ENCODE assay signal across 8 cellular contexts in genomic region chr17:43779145-43780125, GRCh38. TPM values are rescaled to one million over a fixed set of nuclear protein-coding genes. Genes with fewer than 3 reads are reported as not detected.
DNase-seq lines count a peak whose midpoint lies in the region; ATAC-seq, FAIRE-seq and TF ChIP-seq lines count a peak whose summit lies in the region.

No MANE protein-coding gene starts in this region.

- H3K9ac ChIP-seq in GM12878 (ENCODE audit: control insufficient read depth, insufficient read depth, low read length) (peak overlapping the region; percentile 73; the same call in 1 of the 2 replicates), stomach smooth muscle (ENCODE audit: low read length in 2 of 2) (peak overlapping the region; percentile 78 to 80)

- no peaks in the 10 kb centered on the region for H3K9me3 ChIP-seq in GM12878 (replicated peaks; ENCODE audit: control insufficient read depth, insufficient read depth, low read length)
- no peaks in the 10 kb centered on the region for H3K9me3 ChIP-seq in stomach smooth muscle (ENCODE audit: control insufficient read depth in 2 of 2, low read length in 2 of 2)

- TF ChIP-seq EP300 in GM12878 (IDR thresholded peaks at IDR 0.05; ENCODE audit: borderline replicate concordance in 1 of 2, control insufficient read depth in 1 of 2, low read depth in 2 of 2, low read length in 2 of 2): no peak

- H3K27me3 ChIP-seq in GM12878 (replicated peaks in 1 of 2; ENCODE audit: control insufficient read depth in 2 of 2, insufficient read depth in 2 of 2, low read length in 1 of 2) (peaks cover 5 to 12% of the 10 kb centered on the region in 2 experiments; a peak in 2 of 4 replicates), kidney epithelial cell (ENCODE audit: control insufficient read depth, insufficient read depth, low read length) (no peaks in the 10 kb centered on the region), stomach smooth muscle (ENCODE audit: control insufficient read depth in 1 of 2, insufficient read depth in 2 of 2, low read length in 2 of 2) (no peaks in the 10 kb centered on the region)

- in situ Hi-C loops in GM12878 (cut with MboI): no loop called here

- peak in 1 of 3 experiments; percentile 3; a peak in 1 of 6 replicates for TF ChIP-seq CTCF in GM12878 (IDR thresholded peaks at IDR 0.05 in 2 of 3, conservative IDR thresholded peaks at IDR 0.05 in 1 of 3; ENCODE audit: control insufficient read depth in 2 of 3, extremely low read depth in 1 of 3, insufficient read depth in 1 of 3, low read depth in 3 of 3, low read length in 3 of 3)
- TF ChIP-seq CTCF in kidney epithelial cell (IDR thresholded peaks at IDR 0.05; ENCODE audit: insufficient read depth, low read length, poor library complexity, severe bottlenecking): peak; percentile 29

- H3K36me3 ChIP-seq in GM12878 (ENCODE audit: control insufficient read depth in 2 of 2, insufficient read depth in 2 of 2, low read length in 1 of 2): no peaks in the 10 kb centered on the region
- H3K36me3 ChIP-seq in kidney epithelial cell (ENCODE audit: control insufficient read depth, insufficient read depth, low read length): peaks cover 1% of the 10 kb centered on the region
- H3K36me3 ChIP-seq in stomach smooth muscle (ENCODE audit: control insufficient read depth in 2 of 2, insufficient read depth in 2 of 2, low read length in 2 of 2): peaks cover 3 to 7% of the 10 kb centered on the region in 2 donors

- RAD21 ChIA-PET in GM12878 (lab: Charles Lee; ENCODE audit: unreplicated experiment): interaction anchor here (0.6 kb wide), 1 partner anchor 206 kb away, joined by 3 read pairs; no protein-coding TSS in a partner anchor

- no peak for FAIRE-seq in GM12878 (lab: Jason Lieb, UNC)

- intact Hi-C loops in GM12878 (cut with micrococcal nuclease; ENCODE audit: unreplicated experiment): loop anchor here (5.0 kb wide), 1 partner anchor 262 kb away; no protein-coding TSS in a partner anchor

- H3K4me1 ChIP-seq in GM12878 (ENCODE audit: control insufficient read depth, insufficient read depth, low read length): no peaks in the 10 kb centered on the region
- peaks cover 24% of the 10 kb centered on the region for H3K4me1 ChIP-seq in stomach smooth muscle (ENCODE audit: control insufficient read depth, insufficient read depth, low read length)

- WGBS in GM12878 (ENCODE audit: insufficient coverage, insufficient replicate concordance, low lambda C conversion rate, missing lambda C conversion rate): 7% methylated on average over 26 of the region's 26 CpGs

- H3K27ac ChIP-seq in GM12878 (ENCODE audit: control insufficient read depth, insufficient read depth): no peak overlapping the region
- H3K27ac ChIP-seq in stomach smooth muscle (ENCODE audit: low read length): peak overlapping the region; percentile 58

- H3K4me2 ChIP-seq in GM12878 (ENCODE audit: control insufficient read depth, insufficient read depth): peak overlapping the region; percentile 91

- no peak for TF ChIP-seq POLR2A in GM12878 (IDR thresholded peaks at IDR 0.05; ENCODE audit: low read depth, low read length)

- peak; percentile 17 for DNase-seq in stimulated activated CD4-positive, alpha-beta T cell treated with anti-CD3 and anti-CD28 coated beads, Interleukin-1b, Interleukin-23, amount 100 ng/mL, for 48 hours
- DNase-seq in stimulated activated CD4-positive, alpha-beta T cell treated with anti-CD3 and anti-CD28 coated beads, Interleukin-2, amount 100 ng/mL, for 48 hours: no peak
- DNase-seq in NCI-H510A treated with DMSO at 0.1 percent for 48 hours (lab: John Stamatoyannopoulos, UW): peak; percentile 78
- DNase-seq in GM12878 (ENCODE audit: low read depth, low spot score): no peak
- DNase-seq in kidney epithelial cell (ENCODE audit: low read depth): no peak

- SMC1A ChIA-PET in GM12878 (lab: Charles Lee; ENCODE audit: uncharacterized antibody, unreplicated experiment): interaction anchor here (1.2 to 1.4 kb wide), 2 partner anchors 13 to 67 kb away, joined by 3 to 4 read pairs; partner anchors contain the start of gene CD300LG

- H3K4me3 ChIP-seq in GM12878: peak overlapping the region; percentile 89; the same call in 1 of the 2 replicates
- H3K4me3 ChIP-seq in kidney epithelial cell (ENCODE audit: low read depth, low read length): peak overlapping the region; percentile 96
- peak overlapping the region; percentile 58 to 84 for H3K4me3 ChIP-seq in stomach smooth muscle (ENCODE audit: low read length in 2 of 2)

- peak; percentile 9; the same call in 2 of the 3 replicates for ATAC-seq in GM12878
- ATAC-seq in GM19452 (IDR thresholded peaks at IDR 0.05; ENCODE audit: unreplicated experiment): no peak
- no peak for ATAC-seq in GM21825 (IDR thresholded peaks at IDR 0.05; ENCODE audit: unreplicated experiment)

- BruUV-seq in GM12878 (replicated peaks; lab: Mats Ljungman, UMichigan): no TSS peak

- H3K79me2 ChIP-seq in GM12878 (ENCODE audit: control insufficient read depth, insufficient read depth, low read length): no peaks in the 10 kb centered on the region; the same call in 1 of the 2 replicates

- peak overlapping the region; percentile 75 for H2AFZ ChIP-seq in GM12878 (ENCODE audit: control insufficient read depth, low read depth, low read length)

- CTCF ChIA-PET in GM12878 (lab: Yijun Ruan, JAX): interaction anchor here (0.5 to 1.6 kb wide), 5 partner anchors 12 to 202 kb away, joined by 3 to 4 read pairs (median 3); no protein-coding TSS in a partner anchor

- TF ChIP-seq RAD21 in GM12878 (IDR thresholded peaks at IDR 0.05; ENCODE audit: insufficient read depth, low read depth, low read length): no peak

- no peaks in the 10 kb centered on the region for H4K20me1 ChIP-seq in GM12878 (ENCODE audit: control insufficient read depth, insufficient read depth)

- POLR2A ChIA-PET in GM12878 (lab: Charles Lee): no interaction called here

RNA-seq across cellular contexts. Expression of gene DUSP3, which starts 0.7 kb away (rescaled TPM):
- 24.3 and 30.1 TPM in 2 replicates for total RNA-seq in GM12878 (2013; cell fraction: nucleolus; rRNA removed)
- total RNA-seq in GM12878 (2014; rRNA removed): 4.1 and 4.8 TPM in 2 replicates
- total RNA-seq in GM12878 (2014; rRNA removed; fragmentation: Illumina TruSeq; extraction: Trizol): 4.0 and 4.1 TPM in 2 replicates
- total RNA-seq in GM12878 (2021): 4.6 and 5.3 TPM in 2 replicates
- 5.4 TPM for polyA plus RNA-seq in GM12878 (2011; ENCODE audit: low read depth)
- polyA plus RNA-seq in GM12878 (2011; rRNA removed): 12.1 and 14.7 TPM in 2 replicates
- 12.1 and 12.2 TPM in 2 replicates for polyA plus RNA-seq in GM12878 (2011; cell fraction: cytosol; rRNA removed)
- 13.0 and 23.1 TPM in 2 replicates for polyA plus RNA-seq in GM12878 (2011; cell fraction: nucleus; rRNA removed)
- 8.2 and 11.0 TPM in 2 replicates for polyA plus RNA-seq in GM12878 (2012)
- polyA plus RNA-seq in GM12878 (2014; fragmentation: Illumina TruSeq; extraction: Trizol): 3.7 and 4.6 TPM in 2 replicates
- 1 to 10 TPM; 1.5 to 2.1 TPM for polyA plus RNA-seq in GM12878 (2014; fragmentation: Nextera tagmentation; extraction: Ambion mirVana)
- 3.5 and 4.2 TPM in 2 replicates for polyA plus RNA-seq in GM12878 (2014; rRNA removed)
- polyA plus RNA-seq in GM12878 (2016; fragmentation: Nextera tagmentation; extraction: Ambion mirVana): 1 to 10 TPM; 3.0 TPM
- polyA minus RNA-seq in GM12878 (2011; rRNA and poly(A)+ RNA removed): 7.7 and 14.5 TPM in 2 replicates
- polyA minus RNA-seq in GM12878 (2011; cell fraction: cytosol; rRNA and poly(A)+ RNA removed): 5.2 and 5.6 TPM in 2 replicates
- polyA minus RNA-seq in GM12878 (2011; cell fraction: nucleus; rRNA and poly(A)+ RNA removed): 5.7 and 8.9 TPM in 2 replicates
- total RNA-seq in kidney epithelial cell: 117 and 122 TPM in 2 replicates

RNA-seq across cellular contexts. Expression of gene CFAP97D1, which starts 0.8 kb away (rescaled TPM):
- not detected in 2 replicates for total RNA-seq in GM12878 (2013; cell fraction: nucleolus; rRNA removed)
- total RNA-seq in GM12878 (2014; rRNA removed) (not detected in 2 replicates), GM12878 (2014; rRNA removed; fragmentation: Illumina TruSeq; extraction: Trizol) (0.05 TPM in 1 of 2 replicates, not detected in the other), GM12878 (2021) (not detected in 2 replicates), kidney epithelial cell (not detected in 2 replicates)
- not detected for polyA plus RNA-seq in GM12878 (2011; ENCODE audit: low read depth)
- polyA plus RNA-seq in GM12878 (2011; rRNA removed) (0.03 TPM in 1 of 2 replicates, not detected in the other), GM12878 (2014; fragmentation: Illumina TruSeq; extraction: Trizol) (0.13 TPM in 1 of 2 replicates, not detected in the other), GM12878 (2014; fragmentation: Nextera tagmentation; extraction: Ambion mirVana) (not detected), GM12878 (2014; rRNA removed) (not detected in 2 replicates), GM12878 (2016; fragmentation: Nextera tagmentation; extraction: Ambion mirVana) (not detected)
- polyA plus RNA-seq in GM12878 (2011; cell fraction: cytosol; rRNA removed): not detected in 2 replicates
- not detected in 2 replicates for polyA plus RNA-seq in GM12878 (2011; cell fraction: nucleus; rRNA removed)
- polyA plus RNA-seq in GM12878 (2012): not detected in 2 replicates
- polyA minus RNA-seq in GM12878 (2011; rRNA and poly(A)+ RNA removed): not detected in 2 replicates
- polyA minus RNA-seq in GM12878 (2011; cell fraction: cytosol; rRNA and poly(A)+ RNA removed): not detected in 2 replicates
- polyA minus RNA-seq in GM12878 (2011; cell fraction: nucleus; rRNA and poly(A)+ RNA removed): not detected in 2 replicates

RNA-seq across cellular contexts. Expression of gene SOST, which starts 20.8 kb away (rescaled TPM):
- total RNA-seq in GM12878 (2013; cell fraction: nucleolus; rRNA removed): not detected in 2 replicates
- total RNA-seq in GM12878 (2014; rRNA removed) (not detected in 2 replicates), GM12878 (2014; rRNA removed; fragmentation: Illumina TruSeq; extraction: Trizol) (not detected in 2 replicates), GM12878 (2021) (not detected in 2 replicates), kidney epithelial cell (not detected in 2 replicates)
- not detected for polyA plus RNA-seq in GM12878 (2011; ENCODE audit: low read depth)
- polyA plus RNA-seq in GM12878 (2011; rRNA removed) (not detected in 2 replicates), GM12878 (2014; fragmentation: Illumina TruSeq; extraction: Trizol) (not detected in 2 replicates), GM12878 (2014; fragmentation: Nextera tagmentation; extraction: Ambion mirVana) (not detected), GM12878 (2014; rRNA removed) (not detected in 2 replicates), GM12878 (2016; fragmentation: Nextera tagmentation; extraction: Ambion mirVana) (not detected)
- polyA plus RNA-seq in GM12878 (2011; cell fraction: cytosol; rRNA removed): not detected in 2 replicates
- polyA plus RNA-seq in GM12878 (2011; cell fraction: nucleus; rRNA removed): not detected in 2 replicates
- polyA plus RNA-seq in GM12878 (2012): not detected in 2 replicates
- polyA minus RNA-seq in GM12878 (2011; rRNA and poly(A)+ RNA removed): not detected in 2 replicates
- not detected in 2 replicates for polyA minus RNA-seq in GM12878 (2011; cell fraction: cytosol; rRNA and poly(A)+ RNA removed)
- not detected in 2 replicates for polyA minus RNA-seq in GM12878 (2011; cell fraction: nucleus; rRNA and poly(A)+ RNA removed)

RNA-seq across cellular contexts. Expression of gene MPP3, which starts 53.5 kb away (rescaled TPM):
- not detected in 2 replicates for total RNA-seq in GM12878 (2013; cell fraction: nucleolus; rRNA removed)
- total RNA-seq in GM12878 (2014; rRNA removed): not detected in 2 replicates
- total RNA-seq in GM12878 (2014; rRNA removed; fragmentation: Illumina TruSeq; extraction: Trizol): not detected in 2 replicates
- 0.13 TPM in 1 of 2 replicates, not detected in the other for total RNA-seq in GM12878 (2021)
- not detected for polyA plus RNA-seq in GM12878 (2011; ENCODE audit: low read depth)
- polyA plus RNA-seq in GM12878 (2011; rRNA removed): not detected in 2 replicates
- not detected in 2 replicates for polyA plus RNA-seq in GM12878 (2011; cell fraction: cytosol; rRNA removed)
- not detected in 2 replicates for polyA plus RNA-seq in GM12878 (2011; cell fraction: nucleus; rRNA removed)
- polyA plus RNA-seq in GM12878 (2012): not detected in 2 replicates
- polyA plus RNA-seq in GM12878 (2014; fragmentation: Illumina TruSeq; extraction: Trizol): not detected in 2 replicates
- polyA plus RNA-seq in GM12878 (2014; fragmentation: Nextera tagmentation; extraction: Ambion mirVana): not detected
- polyA plus RNA-seq in GM12878 (2014; rRNA removed): not detected in 2 replicates
- polyA plus RNA-seq in GM12878 (2016; fragmentation: Nextera tagmentation; extraction: Ambion mirVana): not detected
- polyA minus RNA-seq in GM12878 (2011; rRNA and poly(A)+ RNA removed): not detected in 2 replicates
- not detected in 2 replicates for polyA minus RNA-seq in GM12878 (2011; cell fraction: cytosol; rRNA and poly(A)+ RNA removed)
- polyA minus RNA-seq in GM12878 (2011; cell fraction: nucleus; rRNA and poly(A)+ RNA removed): not detected in 2 replicates
- 4.1 and 13.2 TPM in 2 replicates for total RNA-seq in kidney epithelial cell

Comparison
In these comparisons a context has a peak if more than half of its experiments do, and no peak if none do; other contexts are left out.
1. DNase-seq: peak in stimulated activated CD4-positive, alpha-beta T cell treated with anti-CD3 and anti-CD28 coated beads, Interleukin-1b, Interleukin-23, amount 100 ng/mL, for 48 hours (single experiment) and NCI-H510A treated with DMSO at 0.1 percent for 48 hours (single experiment); none in stimulated activated CD4-positive, alpha-beta T cell treated with anti-CD3 and anti-CD28 coated beads, Interleukin-2, amount 100 ng/mL, for 48 hours (0 of 2), GM12878 (single experiment) and kidney epithelial cell (single experiment).
2. Peak in every context shown above with its lines, with median percentiles within 50 percentile points of each other: H3K4me3 ChIP-seq.